ENCODE assay signal across 2 cellular contexts in genomic region chr19:47514869-47515588, GRCh38.
TF ChIP-seq lines count a peak whose summit lies in the region.

TSS of gene NAPA (minus strand) at chr19:47515063. CDS start at chr19:47514940, 123 bp downstream.

TF ChIP-seq in HCT116, 20 proteins besides CTCF, POLR2A, EP300 and RAD21 (continued from another document):
- TF ChIP-seq FOSL1 (IDR thresholded peaks at IDR 0.05; ENCODE audit: low read depth), result no peak
- TF ChIP-seq POLR2AphosphoS5 (IDR thresholded peaks at IDR 0.05; ENCODE audit: low read depth, low read length), result peak; percentile 59
- peak; percentile 37; the same call in 1 of the 2 replicates for TF ChIP-seq ZFX (IDR thresholded peaks at IDR 0.05)
- TF ChIP-seq REST (IDR thresholded peaks at IDR 0.05; ENCODE audit: low read depth), result no peak
- no peak for TF ChIP-seq ELF1 (IDR thresholded peaks at IDR 0.05; ENCODE audit: borderline replicate concordance, low read depth)
- no peak for TF ChIP-seq ZBTB33 (IDR thresholded peaks at IDR 0.05; ENCODE audit: extremely low read depth, insufficient replicate concordance, low read length)

TF ChIP-seq in neural cell, 6 proteins besides CTCF, POLR2A, EP300 and RAD21 (continued from another document):
- TF ChIP-seq REST (IDR thresholded peaks at IDR 0.05; ENCODE audit: borderline replicate concordance), result peak; percentile 77
- TF ChIP-seq POLR2AphosphoS5 (IDR thresholded peaks at IDR 0.05), result peak; percentile 91
- TF ChIP-seq SMC3 (conservative IDR thresholded peaks at IDR 0.05; ENCODE audit: poor library complexity), result peak; percentile 95
